ENCODE assay signal across 1 cellular context in the genomic region with DNA sequence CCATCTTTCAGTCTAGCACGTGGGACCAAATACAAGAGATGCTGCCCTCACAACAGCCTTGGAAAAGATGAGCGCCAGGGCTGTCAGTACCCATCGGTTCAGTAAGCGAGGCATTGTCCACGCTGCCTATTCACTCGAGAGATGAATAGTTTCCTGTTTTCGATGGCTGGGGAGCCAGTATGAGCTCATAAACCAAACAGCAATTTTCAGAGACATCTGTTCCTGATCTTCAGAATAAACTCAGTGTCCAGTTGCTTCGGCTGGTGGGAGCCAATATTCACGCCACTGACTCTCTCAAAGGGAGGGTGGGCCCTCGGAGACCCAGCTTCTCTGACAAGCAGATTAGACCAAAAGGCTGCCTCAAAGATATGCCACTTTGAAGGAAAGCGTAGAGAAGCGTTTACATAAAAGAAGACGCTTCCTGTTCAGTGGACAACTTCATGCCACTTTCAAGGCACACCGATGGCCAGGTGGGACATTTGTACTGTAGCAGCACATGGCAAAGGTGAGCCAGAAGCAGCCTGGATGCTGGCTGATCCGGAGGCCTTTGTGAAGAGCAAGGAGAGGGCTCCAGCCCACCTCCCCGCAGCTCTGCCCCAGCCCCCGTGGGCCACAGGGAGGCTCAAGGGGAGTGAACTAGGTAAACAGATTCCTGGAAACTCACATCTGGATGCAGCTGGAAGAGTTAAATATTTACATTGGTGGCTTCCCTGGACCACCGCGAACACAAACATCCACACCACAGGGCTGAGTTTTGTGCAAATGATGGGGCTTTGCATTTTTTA.
TF ChIP-seq lines count a peak whose summit lies in the region.

No MANE protein-coding gene starts in this region.

TF ChIP-seq in IMR-90, 13 proteins besides CTCF, POLR2A, EP300 and RAD21:
- TF ChIP-seq RFX5 (IDR thresholded peaks at IDR 0.05; ENCODE audit: low read depth, low read length) = no peak
- TF ChIP-seq MAZ (IDR thresholded peaks at IDR 0.05; ENCODE audit: borderline replicate concordance, low read depth, low read length) = no peak; the same call in 1 of the 2 replicates
- TF ChIP-seq SMC3 (IDR thresholded peaks at IDR 0.05; ENCODE audit: low read depth, low read length) = no peak
- no peak for TF ChIP-seq RCOR1 (IDR thresholded peaks at IDR 0.05; ENCODE audit: insufficient replicate concordance, low read length)
- no peak; the same call in 1 of the 2 replicates for TF ChIP-seq MXI1 (IDR thresholded peaks at IDR 0.05; ENCODE audit: borderline replicate concordance, low read depth, low read length)
- TF ChIP-seq, protein P1, sequence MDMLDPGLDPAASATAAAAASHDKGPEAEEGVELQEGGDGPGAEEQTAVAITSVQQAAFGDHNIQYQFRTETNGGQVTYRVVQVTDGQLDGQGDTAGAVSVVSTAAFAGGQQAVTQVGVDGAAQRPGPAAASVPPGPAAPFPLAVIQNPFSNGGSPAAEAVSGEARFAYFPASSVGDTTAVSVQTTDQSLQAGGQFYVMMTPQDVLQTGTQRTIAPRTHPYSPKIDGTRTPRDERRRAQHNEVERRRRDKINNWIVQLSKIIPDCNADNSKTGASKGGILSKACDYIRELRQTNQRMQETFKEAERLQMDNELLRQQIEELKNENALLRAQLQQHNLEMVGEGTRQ (IDR thresholded peaks at IDR 0.05; ENCODE audit: low read depth, low read length) = no peak
- TF ChIP-seq, protein P2, sequence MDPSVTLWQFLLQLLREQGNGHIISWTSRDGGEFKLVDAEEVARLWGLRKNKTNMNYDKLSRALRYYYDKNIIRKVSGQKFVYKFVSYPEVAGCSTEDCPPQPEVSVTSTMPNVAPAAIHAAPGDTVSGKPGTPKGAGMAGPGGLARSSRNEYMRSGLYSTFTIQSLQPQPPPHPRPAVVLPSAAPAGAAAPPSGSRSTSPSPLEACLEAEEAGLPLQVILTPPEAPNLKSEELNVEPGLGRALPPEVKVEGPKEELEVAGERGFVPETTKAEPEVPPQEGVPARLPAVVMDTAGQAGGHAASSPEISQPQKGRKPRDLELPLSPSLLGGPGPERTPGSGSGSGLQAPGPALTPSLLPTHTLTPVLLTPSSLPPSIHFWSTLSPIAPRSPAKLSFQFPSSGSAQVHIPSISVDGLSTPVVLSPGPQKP (IDR thresholded peaks at IDR 0.05; ENCODE audit: borderline replicate concordance, low read depth, low read length) = no peak
- no peak for TF ChIP-seq BHLHE40 (IDR thresholded peaks at IDR 0.05; ENCODE audit: low read depth, low read length)
- TF ChIP-seq FOS (IDR thresholded peaks at IDR 0.05; ENCODE audit: low read depth, low read length) = no peak
- no peak for TF ChIP-seq CHD1 (IDR thresholded peaks at IDR 0.05; ENCODE audit: low read depth, low read length)
- TF ChIP-seq CEBPB (IDR thresholded peaks at IDR 0.05; ENCODE audit: low read depth, low read length) = no peak
- no peak for TF ChIP-seq MAFK (IDR thresholded peaks at IDR 0.05; ENCODE audit: low read depth, low read length)
TF ChIP-seq in IMR-90: peak in this region for 0.
